In genomic region chr1:244054247-244054923, GRCh38 we compare ENCODE assay signal across 17 cellular contexts. TPM values are rescaled to one million over a fixed set of nuclear protein-coding genes. Genes with fewer than 3 reads are reported as not detected.
A peak's percentile ranks its signal among the peaks of the same experiment; 100 is the strongest.
DNase-seq lines count a peak whose midpoint lies in the region; ATAC-seq and TF ChIP-seq lines count a peak whose summit lies in the region.
"Had no signal": no experiment of that assay in that cellular context is flagged by ENCODE, and none has a peak within 500 bp of the region (broad histone marks: within the 10 kb centered on the region; RNA-seq: fewer than 3 reads in every experiment).

No MANE protein-coding gene starts in this region.

- H3K36me3 ChIP-seq in neuronal stem cell (replicated peaks in 1 of 2; ENCODE audit: control insufficient read depth in 2 of 2, insufficient read depth in 2 of 2, low read length in 2 of 2): peaks cover 13 to 42% of the 10 kb centered on the region in 2 donors

- no peak overlapping the region for H3K27ac Mint-ChIP-seq in natural killer cell treated with Interleukin-12 subunit alpha and Interleukin-12 subunit beta and Interleukin-15 and Interleukin-18, amount 100 ng/mL, for 72 hours

- H3K4me2 ChIP-seq in neuronal stem cell (ENCODE audit: insufficient read depth, low read length, poor library complexity, severe bottlenecking): no peak overlapping the region

- no peak overlapping the region for H2AFZ ChIP-seq in neuronal stem cell (ENCODE audit: low read length)

- no peak for TF ChIP-seq CTCF in dorsolateral prefrontal cortex (IDR thresholded peaks at IDR 0.05 in 54 of 56, conservative IDR thresholded peaks at IDR 0.05 in 2 of 56; ENCODE audit: low read depth in 1 of 56, partially characterized antibody in 56 of 56)

- H3K4ac ChIP-seq in neuronal stem cell (ENCODE audit: low read length): peak overlapping the region; percentile 85

- H3K36me3 Mint-ChIP-seq in natural killer cell treated with Interleukin-12 subunit alpha and Interleukin-12 subunit beta and Interleukin-15 and Interleukin-18, amount 100 ng/mL, for 72 hours: no peaks in the 10 kb centered on the region

- H3K9me3 Mint-ChIP-seq in natural killer cell treated with Interleukin-12 subunit alpha and Interleukin-12 subunit beta and Interleukin-15 and Interleukin-18, amount 100 ng/mL, for 72 hours: no peaks in the 10 kb centered on the region

- no peaks in the 10 kb centered on the region for H3K27me3 ChIP-seq in dorsolateral prefrontal cortex
- no peaks in the 10 kb centered on the region for H3K27me3 ChIP-seq in neuronal stem cell (ENCODE audit: control insufficient read depth in 3 of 3, insufficient read depth in 3 of 3, low read depth in 1 of 3, low read length in 3 of 3)
- H3K27me3 ChIP-seq: right lobe of liver had no signal

- peak overlapping the region; percentile 98 for H2BK12ac ChIP-seq in neuronal stem cell (ENCODE audit: low read length)

- DNase-seq in ACHN: peak; percentile 48
- peak; percentile 40 for DNase-seq in NCI-H69 (lab: John Stamatoyannopoulos, UW)
- peak in 3 of 10 donors; percentile 45 to 62 (median 56) for DNase-seq in dorsolateral prefrontal cortex
- DNase-seq in neuronal stem cell (ENCODE audit: low spot score): no peak
- DNase-seq in activated effector memory CD4-positive, alpha-beta T cell treated with anti-CD3 and anti-CD28 coated beads, Interleukin-2, amount 50 U/mL, for 16 hours: no peak
- no peak for DNase-seq in HT-29 (ENCODE audit: low spot score)
- no peak for DNase-seq in natural killer cell treated with Interleukin-12 subunit alpha and Interleukin-12 subunit beta and Interleukin-15 and Interleukin-18, amount 100 ng/mL, for 72 hours (ENCODE audit: low spot score)
- DNase-seq: activated CD4-positive, alpha-beta T cell treated with anti-CD3 and anti-CD28 coated beads for 48 hours; activated naive CD4-positive, alpha-beta T cell treated with anti-CD3 and anti-CD28 coated beads, Interleukin-2, amount 50 U/mL, for 16 hours; activated T-cell treated with anti-CD3 and anti-CD28 coated beads for 4 hours; dermis blood vessel endothelial cell; EL; Karpas-422; NCI-H1092; NCI-H2107; right lobe of liver had no signal

- WGBS in neuronal stem cell (ENCODE audit: extremely low coverage in 2 of 2, insufficient read length in 2 of 2, insufficient replicate concordance in 1 of 2), 2 donors: no CpG with 5 or more reads among the region's 17 CpGs

- H3K4me3 ChIP-seq in dorsolateral prefrontal cortex (peak overlapping the region; percentile 35 to 98 (median 77)), neuronal stem cell (ENCODE audit: low read length in 2 of 2) (peak overlapping the region in 1 of 2 donors; percentile 86)
- H3K4me3 ChIP-seq: right lobe of liver had no signal

- H4K91ac ChIP-seq in neuronal stem cell (ENCODE audit: low read depth, low read length, poor library complexity): peak overlapping the region; percentile 87

- peak overlapping the region; percentile 98 for H2BK15ac ChIP-seq in neuronal stem cell (ENCODE audit: low read length)

- peaks cover 11 to 18% of the 10 kb centered on the region in 2 donors for H3K4me1 Mint-ChIP-seq in natural killer cell treated with Interleukin-12 subunit alpha and Interleukin-12 subunit beta and Interleukin-15 and Interleukin-18, amount 100 ng/mL, for 72 hours (ENCODE audit: low read depth in 2 of 2)

- peak overlapping the region; percentile 86 for H3K14ac ChIP-seq in neuronal stem cell (ENCODE audit: low read length)

- H3K18ac ChIP-seq in neuronal stem cell (ENCODE audit: low read length): peak overlapping the region; percentile 95

- peak overlapping the region; percentile 97 for H2BK5ac ChIP-seq in neuronal stem cell (ENCODE audit: low read length)

- peak overlapping the region; percentile 23 for H2AK5ac ChIP-seq in neuronal stem cell (ENCODE audit: low read depth, low read length)

- H3K79me1 ChIP-seq in neuronal stem cell (ENCODE audit: low read depth, low read length): peaks cover 8% of the 10 kb centered on the region

- peaks cover 23 to 54% of the 10 kb centered on the region in 2 donors for H3K4me1 ChIP-seq in neuronal stem cell (ENCODE audit: control insufficient read depth in 2 of 2, insufficient read depth in 1 of 2, low read depth in 1 of 2, low read length in 2 of 2)

- H3K9ac ChIP-seq in neuronal stem cell (ENCODE audit: low read depth, low read length, poor library complexity): peak overlapping the region; percentile 78

- in situ Hi-C loops in ACHN (cut with HindIII; ENCODE audit: low pct_ligation_motif_present, low pct_unique_long_range_greater_than_20kb, low sequenced_read_pairs): no loop called here

- H3K27me3 Mint-ChIP-seq in natural killer cell treated with Interleukin-12 subunit alpha and Interleukin-12 subunit beta and Interleukin-15 and Interleukin-18, amount 100 ng/mL, for 72 hours: peaks cover 5% of the 10 kb centered on the region in 2 donors

- H4K8ac ChIP-seq in neuronal stem cell (ENCODE audit: low read depth, low read length): peak overlapping the region; percentile 52

- no peak for ATAC-seq in natural killer cell treated with Interleukin-12 subunit alpha and Interleukin-12 subunit beta and Interleukin-15 and Interleukin-18, amount 100 ng/mL, for 72 hours
- no peak for ATAC-seq in HG03442 (IDR thresholded peaks at IDR 0.05; ENCODE audit: unreplicated experiment)
- ATAC-seq: right lobe of liver had no signal

- no peaks in the 10 kb centered on the region for H3K9me3 ChIP-seq in neuronal stem cell (replicated peaks in 1 of 2; ENCODE audit: control insufficient read depth in 2 of 2, insufficient read depth in 1 of 2, low read depth in 1 of 2, low read length in 2 of 2)
- H3K9me3 ChIP-seq: right lobe of liver had no signal

- intact Hi-C loops in dorsolateral prefrontal cortex (cut with DNase I): loop anchor here (5.0 kb wide), 3 partner anchors 103 to 163 kb away; no protein-coding TSS in a partner anchor

- H3K27ac ChIP-seq in dorsolateral prefrontal cortex: peak overlapping the region; percentile 84 to 99 (median 94)
- peak overlapping the region; percentile 74 for H3K27ac ChIP-seq in neuronal stem cell (replicated peaks; ENCODE audit: low read length)
- H3K27ac ChIP-seq: right lobe of liver had no signal

- no peak overlapping the region for H3K4me3 Mint-ChIP-seq in natural killer cell treated with Interleukin-12 subunit alpha and Interleukin-12 subunit beta and Interleukin-15 and Interleukin-18, amount 100 ng/mL, for 72 hours

- peak overlapping the region; percentile 70 for H3K23ac ChIP-seq in neuronal stem cell (ENCODE audit: low read depth, low read length, poor library complexity)

- H2BK120ac ChIP-seq in neuronal stem cell (ENCODE audit: low read depth, low read length): no peak overlapping the region

RNA-seq across cellular contexts. Expression of gene ZBTB18, which starts 3.3 kb away (rescaled TPM):
- total RNA-seq in dorsolateral prefrontal cortex: 100 to 1,000 TPM in 64 of 120 experiments, 10 to 100 TPM in 56; 44.0 to 166 (median 102) TPM
- 29.1 TPM for polyA plus RNA-seq in neuronal stem cell (2013, experiment 1 of 2)
- polyA plus RNA-seq in neuronal stem cell (2013, experiment 2 of 2): 30.0 TPM
- total RNA-seq in HT-29 (2014; rRNA removed; shearing (Covaris generic)): 10.7 and 11.0 TPM in 2 replicates
- total RNA-seq in natural killer cell treated with Interleukin-12 subunit alpha and Interleukin-12 subunit beta and Interleukin-15 and Interleukin-18, amount 100 ng/mL, for 72 hours: 1 to 10 TPM; 2.3 to 3.3 TPM

Comparison
In these comparisons a context has a peak if more than half of its experiments do, and no peak if none do; other contexts are left out.
1. DNase-seq: peak in ACHN (single experiment) and NCI-H69 (single experiment); none in neuronal stem cell (single experiment), activated effector memory CD4-positive, alpha-beta T cell treated with anti-CD3 and anti-CD28 coated beads, Interleukin-2, amount 50 U/mL, for 16 hours (single experiment), HT-29 (single experiment) and natural killer cell treated with Interleukin-12 subunit alpha and Interleukin-12 subunit beta and Interleukin-15 and Interleukin-18, amount 100 ng/mL, for 72 hours (single experiment).